ENCODE assay signal across 12 cellular contexts in genomic region chr4:143085224-143085623, GRCh38.
DNase-seq lines count a peak whose midpoint lies in the region; ATAC-seq, FAIRE-seq and TF ChIP-seq lines count a peak whose summit lies in the region.
"Had no signal": no experiment of that assay in that cellular context is flagged by ENCODE, and none has a peak within 500 bp of the region (broad histone marks: within the 10 kb centered on the region; RNA-seq: fewer than 3 reads in every experiment).

No MANE protein-coding gene starts in this region.

- TF ChIP-seq EP300 in GM12878 (IDR thresholded peaks at IDR 0.05; ENCODE audit: borderline replicate concordance in 1 of 2, control insufficient read depth in 1 of 2, low read depth in 2 of 2, low read length in 2 of 2), result no peak

- H3K27ac Mint-ChIP-seq in activated naive CD4-positive, alpha-beta T cell treated with anti-CD3 and anti-CD28 coated beads for 36 hours, result no peak overlapping the region
- H3K27ac Mint-ChIP-seq in activated CD8-positive, alpha-beta T cell treated with anti-CD3 and anti-CD28 coated beads for 36 hours, result no peak overlapping the region

- no peaks in the 10 kb centered on the region for H4K20me1 ChIP-seq in GM12878 (ENCODE audit: control insufficient read depth, insufficient read depth)

- intact Hi-C loops in heart right ventricle (cut with DNase I) (no loop called here), Right ventricle myocardium inferior (cut with DNase I) (no loop called here), GM12878 (cut with micrococcal nuclease; ENCODE audit: unreplicated experiment) (no loop called here), left colon (cut with DNase I, micrococcal nuclease) (no loop called here)
- intact Hi-C loops in activated naive CD4-positive, alpha-beta T cell treated with anti-CD3 and anti-CD28 coated beads for 36 hours (cut with micrococcal nuclease), result no loop called here
- intact Hi-C loops in activated CD8-positive, alpha-beta T cell treated with anti-CD3 and anti-CD28 coated beads for 36 hours (cut with micrococcal nuclease), result no loop called here

- CTCF ChIA-PET in GM12878 (lab: Yijun Ruan, JAX), result interaction anchor here (1.0 to 1.9 kb wide), 3 partner anchors 8 to 1778 kb away, joined by 3 to 5 read pairs (median 4); no protein-coding TSS in a partner anchor
- CTCF ChIA-PET in activated naive CD4-positive, alpha-beta T cell treated with anti-CD3 and anti-CD28 coated beads for 36 hours (lab: Charles Lee), result interaction anchor here (0.7 kb wide), 1 partner anchor 182 kb away, joined by 3 read pairs; no protein-coding TSS in a partner anchor
- CTCF ChIA-PET in activated CD8-positive, alpha-beta T cell treated with anti-CD3 and anti-CD28 coated beads for 36 hours (lab: Charles Lee), result no interaction called here

- H3K27me3 ChIP-seq in heart right ventricle, result no peaks in the 10 kb centered on the region
- no peaks in the 10 kb centered on the region for H3K27me3 ChIP-seq in GM12878 (replicated peaks in 1 of 2; ENCODE audit: control insufficient read depth in 2 of 2, insufficient read depth in 2 of 2, low read length in 1 of 2)
- H3K27me3 ChIP-seq: thyroid gland had no signal

- RAD21 ChIA-PET in GM12878 (lab: Charles Lee; ENCODE audit: unreplicated experiment), result no interaction called here

- H3K36me3 ChIP-seq in heart right ventricle (no peaks in the 10 kb centered on the region), GM12878 (ENCODE audit: control insufficient read depth in 2 of 2, insufficient read depth in 2 of 2, low read length in 1 of 2) (no peaks in the 10 kb centered on the region)
- H3K36me3 ChIP-seq: thyroid gland had no signal

- POLR2A ChIA-PET in GM12878 (lab: Charles Lee), result no interaction called here
- POLR2A ChIA-PET in activated CD8-positive, alpha-beta T cell treated with anti-CD3 and anti-CD28 coated beads for 36 hours (lab: Charles Lee), result no interaction called here

- TF ChIP-seq CTCF in heart right ventricle (IDR thresholded peaks at IDR 0.05) (peak in 5 of 9 donors; percentile 16 to 28 (median 24)), GM12878 (IDR thresholded peaks at IDR 0.05 in 2 of 3, conservative IDR thresholded peaks at IDR 0.05 in 1 of 3; ENCODE audit: control insufficient read depth in 2 of 3, extremely low read depth in 1 of 3, insufficient read depth in 1 of 3, low read depth in 3 of 3, low read length in 3 of 3) (no peak; a peak in 1 of 6 replicates)
- TF ChIP-seq CTCF in activated CD8-positive, alpha-beta T cell treated with anti-CD3 and anti-CD28 coated beads for 36 hours (IDR thresholded peaks at IDR 0.05), result no peak

- WGBS in heart right ventricle, 2 donors, result 26 to 45% methylated on average over 2 of the region's 2 CpGs
- 0% methylated on average over 2 of the region's 2 CpGs for WGBS in GM12878 (ENCODE audit: insufficient coverage, insufficient replicate concordance, low lambda C conversion rate, missing lambda C conversion rate)

- H3K36me3 Mint-ChIP-seq in activated naive CD4-positive, alpha-beta T cell treated with anti-CD3 and anti-CD28 coated beads for 36 hours (ENCODE audit: low read depth), result no peaks in the 10 kb centered on the region
- no peaks in the 10 kb centered on the region for H3K36me3 Mint-ChIP-seq in activated CD8-positive, alpha-beta T cell treated with anti-CD3 and anti-CD28 coated beads for 36 hours (ENCODE audit: low read depth)

- no peak overlapping the region for H3K4me3 Mint-ChIP-seq in activated naive CD4-positive, alpha-beta T cell treated with anti-CD3 and anti-CD28 coated beads for 36 hours
- H3K4me3 Mint-ChIP-seq in activated CD8-positive, alpha-beta T cell treated with anti-CD3 and anti-CD28 coated beads for 36 hours, result no peak overlapping the region

- ATAC-seq in heart right ventricle (no peak), Right ventricle myocardium inferior (no peak), GM12878 (no peak), left colon (peak; percentile 50), GM18861 (IDR thresholded peaks at IDR 0.05; ENCODE audit: unreplicated experiment) (no peak)
- ATAC-seq in activated CD8-positive, alpha-beta T cell treated with anti-CD3 and anti-CD28 coated beads for 36 hours, result no peak

- H3K9ac ChIP-seq in GM12878 (ENCODE audit: control insufficient read depth, insufficient read depth, low read length), result no peak overlapping the region

- no peaks in the 10 kb centered on the region for H3K79me2 ChIP-seq in GM12878 (ENCODE audit: control insufficient read depth, insufficient read depth, low read length)

- H3K4me3 ChIP-seq in heart right ventricle (no peak overlapping the region), GM12878 (no peak overlapping the region)
- H3K4me3 ChIP-seq: thyroid gland had no signal

- H3K9me3 Mint-ChIP-seq in activated naive CD4-positive, alpha-beta T cell treated with anti-CD3 and anti-CD28 coated beads for 36 hours, result no peaks in the 10 kb centered on the region
- H3K9me3 Mint-ChIP-seq in activated CD8-positive, alpha-beta T cell treated with anti-CD3 and anti-CD28 coated beads for 36 hours, result no peaks in the 10 kb centered on the region

- TF ChIP-seq RAD21 in GM12878 (IDR thresholded peaks at IDR 0.05; ENCODE audit: insufficient read depth, low read depth, low read length), result peak; percentile 40; the same call in 1 of the 2 replicates

- H2AFZ ChIP-seq in GM12878 (ENCODE audit: control insufficient read depth, low read depth, low read length), result no peak overlapping the region

- no peaks in the 10 kb centered on the region for H3K27me3 Mint-ChIP-seq in activated naive CD4-positive, alpha-beta T cell treated with anti-CD3 and anti-CD28 coated beads for 36 hours (ENCODE audit: low read depth)
- peaks cover 2% of the 10 kb centered on the region for H3K27me3 Mint-ChIP-seq in activated CD8-positive, alpha-beta T cell treated with anti-CD3 and anti-CD28 coated beads for 36 hours

- no peak for TF ChIP-seq POLR2A in GM12878 (IDR thresholded peaks at IDR 0.05; ENCODE audit: low read depth, low read length)

- SMC1A ChIA-PET in GM12878 (lab: Charles Lee; ENCODE audit: uncharacterized antibody, unreplicated experiment), result interaction anchor here (2.7 kb wide), 1 partner anchor 12 kb away, joined by 7 read pairs; no protein-coding TSS in a partner anchor

- no peak overlapping the region for H3K4me2 ChIP-seq in GM12878 (ENCODE audit: control insufficient read depth, insufficient read depth)

- in situ Hi-C loops in GM12878 (cut with MboI), result no loop called here

- H3K4me1 Mint-ChIP-seq in activated naive CD4-positive, alpha-beta T cell treated with anti-CD3 and anti-CD28 coated beads for 36 hours (ENCODE audit: low read depth), result no peaks in the 10 kb centered on the region
- H3K4me1 Mint-ChIP-seq in activated CD8-positive, alpha-beta T cell treated with anti-CD3 and anti-CD28 coated beads for 36 hours (ENCODE audit: low read depth), result no peaks in the 10 kb centered on the region

- peaks cover 0 to 8% (median 0%) of the 10 kb centered on the region in 9 donors for H3K4me1 ChIP-seq in heart right ventricle
- H3K4me1 ChIP-seq in GM12878 (ENCODE audit: control insufficient read depth, insufficient read depth, low read length), result no peaks in the 10 kb centered on the region
- H3K4me1 ChIP-seq: thyroid gland had no signal

- DNase-seq in heart right ventricle, result no peak
- DNase-seq in Right ventricle myocardium inferior (ENCODE audit: missing footprints), result no peak
- DNase-seq in GM12878 (ENCODE audit: low read depth, low spot score), result no peak
- DNase-seq in left colon, result no peak
- no peak for DNase-seq in activated naive CD4-positive, alpha-beta T cell treated with Interleukin-2 at 50 U/mL for 16 hours
- DNase-seq in activated naive CD4-positive, alpha-beta T cell treated with anti-CD3 and anti-CD28 coated beads for 36 hours, result no peak
- no peak for DNase-seq in activated CD8-positive, alpha-beta T cell treated with anti-CD3 and anti-CD28 coated beads for 36 hours
- DNase-seq: NCI-H510A, T-helper 2 cell, thyroid gland had no signal

- H3K27ac ChIP-seq in heart right ventricle (no peak overlapping the region), GM12878 (ENCODE audit: control insufficient read depth, insufficient read depth) (no peak overlapping the region)
- H3K27ac ChIP-seq: thyroid gland had no signal

- H3K9me3 ChIP-seq in heart right ventricle, result peaks cover 0 to 4% (median 0%) of the 10 kb centered on the region in 11 donors
- H3K9me3 ChIP-seq in GM12878 (replicated peaks; ENCODE audit: control insufficient read depth, insufficient read depth, low read length), result no peaks in the 10 kb centered on the region
- H3K9me3 ChIP-seq: thyroid gland had no signal

- no peak for FAIRE-seq in GM12878 (lab: Jason Lieb, UNC)
- FAIRE-seq: colon had no signal

- no TSS peak for BruUV-seq in GM12878 (replicated peaks; lab: Mats Ljungman, UMichigan)

TF ChIP-seq in GM12878, 131 proteins besides CTCF, POLR2A, EP300 and RAD21:
- no peak for TF ChIP-seq E2F8 (IDR thresholded peaks at IDR 0.05; ENCODE audit: low read depth, partially characterized antibody)

Comparison
In these comparisons a context has a peak if more than half of its experiments do, and no peak if none do; other contexts are left out.
1. CTCF ChIP-seq: peak in heart right ventricle (5 of 9); none in GM12878 (0 of 3) and activated CD8-positive, alpha-beta T cell treated with anti-CD3 and anti-CD28 coated beads for 36 hours (single experiment).